1 cellular context compared by ENCODE assay signal in genomic region chrX:133994576-133994975, GRCh38.
TF ChIP-seq lines count a peak whose summit lies in the region.

No MANE protein-coding gene starts in this region.

TF ChIP-seq in H1, 55 proteins besides CTCF, POLR2A, EP300 and RAD21 (continued from another document):
- TF ChIP-seq SRF (IDR thresholded peaks at IDR 0.05; ENCODE audit: low read depth, low read length) (no peak), KDM4A (IDR thresholded peaks at IDR 0.05; ENCODE audit: low read depth, low read length, severe bottlenecking) (no peak)
